In genomic region chr2:43057026-43057741, GRCh38 we compare ENCODE assay signal across 10 cellular contexts.
A peak's percentile ranks its signal among the peaks of the same experiment; 100 is the strongest.
DNase-seq lines count a peak whose midpoint lies in the region; ATAC-seq and TF ChIP-seq lines count a peak whose summit lies in the region.
"Had no signal": no experiment of that assay in that cellular context is flagged by ENCODE, and none has a peak within 500 bp of the region (broad histone marks: within the 10 kb centered on the region; RNA-seq: fewer than 3 reads in every experiment).

No MANE protein-coding gene starts in this region.

- no peak for ATAC-seq in activated naive CD4-positive, alpha-beta T cell treated with anti-CD3 and anti-CD28 coated beads, Interleukin-2, amount 50 U/mL, for 72 hours
- no peak for ATAC-seq in GM18861 (IDR thresholded peaks at IDR 0.05; ENCODE audit: unreplicated experiment)

- TF ChIP-seq CTCF in endodermal cell (conservative IDR thresholded peaks at IDR 0.05), result no peak

- H3K27me3 ChIP-seq in endodermal cell (ENCODE audit: control insufficient read depth, insufficient read depth, low read length, poor library complexity, severe bottlenecking), result no peaks in the 10 kb centered on the region

- DNase-seq in DMS 273 (lab: John Stamatoyannopoulos, UW; ENCODE audit: unreplicated experiment), result peak; percentile 89
- peak; percentile 44 for DNase-seq in NCI-H226
- DNase-seq in endodermal cell, result peak; percentile 56
- DNase-seq in occipital lobe (lab: John Stamatoyannopoulos, UW), result peak; percentile 73
- no peak for DNase-seq in activated naive CD4-positive, alpha-beta T cell treated with anti-CD3 and anti-CD28 coated beads, Interleukin-2, amount 50 U/mL, for 72 hours (ENCODE audit: low spot score in 2 of 2)
- DNase-seq in MV-4-11 (lab: John Stamatoyannopoulos, UW), result no peak
- DNase-seq in NCI-H187 treated with DMSO at 0.1 percent for 48 hours (lab: John Stamatoyannopoulos, UW), result no peak
- DNase-seq: CD4-positive, CD25-positive, alpha-beta regulatory T cell had no signal

- H3K36me3 Mint-ChIP-seq in endodermal cell (ENCODE audit: low read depth), result peaks cover 5% of the 10 kb centered on the region
- H3K36me3 Mint-ChIP-seq in activated naive CD4-positive, alpha-beta T cell treated with anti-CD3 and anti-CD28 coated beads, Interleukin-2, amount 50 U/mL, for 72 hours, result no peaks in the 10 kb centered on the region
- H3K36me3 Mint-ChIP-seq: CD4-positive, CD25-positive, alpha-beta regulatory T cell had no signal

- no peak overlapping the region for H3K4me3 ChIP-seq in endodermal cell (ENCODE audit: low read length)

- H3K4me1 Mint-ChIP-seq in endodermal cell, result peaks cover 18% of the 10 kb centered on the region

- peaks cover 18% of the 10 kb centered on the region for H3K9me3 Mint-ChIP-seq in endodermal cell
- peaks cover 3 to 4% of the 10 kb centered on the region in 2 donors for H3K9me3 Mint-ChIP-seq in activated naive CD4-positive, alpha-beta T cell treated with anti-CD3 and anti-CD28 coated beads, Interleukin-2, amount 50 U/mL, for 72 hours

- no peak overlapping the region for H3K27ac ChIP-seq in endodermal cell (ENCODE audit: low read depth, low read length)

- H3K4me3 Mint-ChIP-seq in endodermal cell, result no peak overlapping the region
- H3K4me3 Mint-ChIP-seq: activated naive CD8-positive, alpha-beta T cell; CD4-positive, CD25-positive, alpha-beta regulatory T cell had no signal

- 74 to 86% methylated on average over 15 to 16 of the region's 16 CpGs for WGBS in endodermal cell (ENCODE audit: insufficient coverage in 1 of 2, insufficient read length in 1 of 2), 2 experiments

- no peak overlapping the region for H3K27ac Mint-ChIP-seq in endodermal cell
- H3K27ac Mint-ChIP-seq in activated naive CD4-positive, alpha-beta T cell treated with anti-CD3 and anti-CD28 coated beads, Interleukin-2, amount 50 U/mL, for 72 hours, result no peak overlapping the region
- H3K27ac Mint-ChIP-seq: activated naive CD8-positive, alpha-beta T cell; CD4-positive, CD25-positive, alpha-beta regulatory T cell had no signal

- peaks cover 12% of the 10 kb centered on the region for H3K9me3 ChIP-seq in endodermal cell (ENCODE audit: control insufficient read depth, low read length)

- peaks cover 3% of the 10 kb centered on the region for H3K27me3 Mint-ChIP-seq in endodermal cell (ENCODE audit: insufficient read depth)
- H3K27me3 Mint-ChIP-seq: activated naive CD8-positive, alpha-beta T cell; CD4-positive, CD25-positive, alpha-beta regulatory T cell had no signal

- H3K4me1 ChIP-seq in endodermal cell (ENCODE audit: control insufficient read depth, insufficient read depth, low read length), result peaks cover 4% of the 10 kb centered on the region

- H3K36me3 ChIP-seq in endodermal cell (ENCODE audit: control insufficient read depth, insufficient read depth, low read length), result no peaks in the 10 kb centered on the region

- H3K9ac ChIP-seq in endodermal cell (ENCODE audit: extremely low read depth, low read length, poor library complexity, severe bottlenecking), result no peak overlapping the region

Comparison
In these comparisons a context has a peak if more than half of its experiments do, and no peak if none do; other contexts are left out.
1. DNase-seq: peak in DMS 273 (single experiment), NCI-H226 (single experiment), endodermal cell (single experiment) and occipital lobe (single experiment); none in activated naive CD4-positive, alpha-beta T cell treated with anti-CD3 and anti-CD28 coated beads, Interleukin-2, amount 50 U/mL, for 72 hours (0 of 2), MV-4-11 (single experiment) and NCI-H187 treated with DMSO at 0.1 percent for 48 hours (single experiment).